In the genomic region with DNA sequence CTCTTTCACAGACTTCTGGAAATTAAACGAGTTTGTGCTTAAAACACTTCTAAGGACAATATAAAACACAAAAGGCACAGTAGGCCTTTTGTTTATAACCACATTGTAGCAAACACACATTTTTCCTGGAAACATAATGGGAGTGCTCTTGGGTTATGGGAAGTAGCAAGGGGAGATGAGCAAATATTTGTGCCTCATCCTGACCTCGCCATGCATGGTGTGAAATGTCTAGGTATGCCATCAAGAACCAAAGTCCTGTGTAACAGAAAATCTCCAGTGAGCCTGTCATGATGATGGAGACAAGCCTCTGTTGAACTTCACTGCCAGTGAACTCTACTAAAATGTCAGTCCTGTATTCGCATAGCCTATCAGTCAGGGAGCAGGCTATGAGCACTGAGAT, we compare ENCODE assay signal across 28 cellular contexts.
"Had no signal": no experiment of that assay in that cellular context is flagged by ENCODE, and none has a peak within 500 bp of the region (broad histone marks: within the 10 kb centered on the region; RNA-seq: fewer than 3 reads in every experiment).

No MANE protein-coding gene starts in this region.

- H3K4me3 Mint-ChIP-seq: naive B cell; naive thymus-derived CD8-positive, alpha-beta T cell; natural killer cell treated with Interleukin-12 subunit alpha and Interleukin-12 subunit beta and Interleukin-15 and Interleukin-18, amount 100 ng/mL, for 72 hours; neural progenitor cell; stimulated activated effector memory CD8-positive, alpha-beta T cell treated with anti-CD3 and anti-CD28 coated beads, Interleukin-12 subunit alpha, Interleukin-12 subunit beta, amount 100 ng/mL, for 72 hours; stimulated activated naive B cell treated with anti-CD40 and anti-IgM and Interleukin-4, amounts not matched to agents 10 μg/mL and 1 μg/mL and 100 μg/mL, for 72 hours; stimulated activated naive CD8-positive, alpha-beta T cell treated with anti-CD3 and anti-CD28 coated beads, Interleukin-15, Interleukin-2, amounts not matched to agents 100 ng/mL and 50 ng/mL, for 24 hours; type B pancreatic cell had no signal

- H3K4me1 ChIP-seq: parathyroid adenoma, psoas muscle, spleen, thyroid gland had no signal

- H3K4me1 Mint-ChIP-seq: naive B cell; naive thymus-derived CD8-positive, alpha-beta T cell; stimulated activated effector memory CD8-positive, alpha-beta T cell treated with anti-CD3 and anti-CD28 coated beads, Interleukin-12 subunit alpha, Interleukin-12 subunit beta, amount 100 ng/mL, for 72 hours; stimulated activated naive B cell treated with anti-CD40 and anti-IgM and Interleukin-4, amounts not matched to agents 10 μg/mL and 1 μg/mL and 100 μg/mL, for 72 hours had no signal

- H3K36me3 Mint-ChIP-seq: naive B cell; naive thymus-derived CD8-positive, alpha-beta T cell; natural killer cell treated with Interleukin-12 subunit alpha and Interleukin-12 subunit beta and Interleukin-15 and Interleukin-18, amount 100 ng/mL, for 72 hours; neural progenitor cell; stimulated activated effector memory CD8-positive, alpha-beta T cell treated with anti-CD3 and anti-CD28 coated beads, Interleukin-12 subunit alpha, Interleukin-12 subunit beta, amount 100 ng/mL, for 72 hours; stimulated activated naive B cell treated with anti-CD40 and anti-IgM and Interleukin-4, amounts not matched to agents 10 μg/mL and 1 μg/mL and 100 μg/mL, for 72 hours; type B pancreatic cell had no signal

- H3K27ac ChIP-seq: neural progenitor cell, ovary, parathyroid adenoma, psoas muscle, skin epidermis, spleen, stomach, thyroid gland, upper lobe of right lung had no signal

- H3K4me3 ChIP-seq: neural progenitor cell, ovary, psoas muscle, skin epidermis, smooth muscle cell, spleen, stomach, thoracic aorta, thyroid gland, transverse colon, upper lobe of right lung had no signal

- H3K36me3 ChIP-seq: neural progenitor cell, ovary, spleen, stomach, thoracic aorta, thyroid gland, transverse colon, upper lobe of right lung had no signal

- DNase-seq: naive B cell; naive thymus-derived CD8-positive, alpha-beta T cell; occipital lobe; ovary; posterior cingulate gyrus; psoas muscle; right cardiac atrium; spleen; stimulated activated CD4-positive, alpha-beta T cell treated with anti-CD3 and anti-CD28 coated beads, Interleukin-12 subunit alpha, Interleukin-12 subunit beta, amount 100 ng/mL, for 4 hours; stimulated activated CD4-positive, alpha-beta T cell treated with anti-CD3 and anti-CD28 coated beads, Interleukin-1b, Interleukin-23, amount 100 ng/mL, for 48 hours; stimulated activated CD4-positive, alpha-beta T cell treated with anti-CD3 and anti-CD28 coated beads, Interleukin-4, amount 100 ng/mL, for 1 hour; stimulated activated naive B cell treated with anti-CD40 and anti-IgM and Interleukin-4, amounts not matched to agents 10 μg/mL and 1 μg/mL and 100 μg/mL, for 72 hours; stimulated activated naive CD4-positive, alpha-beta T cell treated with Interleukin-2 at 50 U/mL for 16 hours; stomach; thyroid gland; transverse colon; upper lobe of right lung had no signal

- H3K27me3 ChIP-seq: neural progenitor cell, ovary, spleen, stomach, thyroid gland, transverse colon, upper lobe of right lung had no signal

- H3K9me3 ChIP-seq: ovary, psoas muscle, stomach, thoracic aorta, thyroid gland, transverse colon, upper lobe of right lung had no signal

- H3K9me3 Mint-ChIP-seq: natural killer cell treated with Interleukin-12 subunit alpha and Interleukin-12 subunit beta and Interleukin-15 and Interleukin-18, amount 100 ng/mL, for 72 hours; stimulated activated effector memory CD8-positive, alpha-beta T cell treated with anti-CD3 and anti-CD28 coated beads, Interleukin-12 subunit alpha, Interleukin-12 subunit beta, amount 100 ng/mL, for 72 hours; stimulated activated naive B cell treated with anti-CD40 and anti-IgM and Interleukin-4, amounts not matched to agents 10 μg/mL and 1 μg/mL and 100 μg/mL, for 72 hours; type B pancreatic cell had no signal

- H3K9ac ChIP-seq: neural progenitor cell, parathyroid adenoma had no signal

- H3K27me3 Mint-ChIP-seq: naive B cell; natural killer cell treated with Interleukin-12 subunit alpha and Interleukin-12 subunit beta and Interleukin-15 and Interleukin-18, amount 100 ng/mL, for 72 hours; stimulated activated naive B cell treated with anti-CD40 and anti-IgM and Interleukin-4, amounts not matched to agents 10 μg/mL and 1 μg/mL and 100 μg/mL, for 72 hours; stimulated activated naive CD8-positive, alpha-beta T cell treated with anti-CD3 and anti-CD28 coated beads, Interleukin-15, Interleukin-2, amounts not matched to agents 100 ng/mL and 50 ng/mL, for 24 hours had no signal

- ATAC-seq: naive thymus-derived CD8-positive, alpha-beta T cell; natural killer cell treated with Interleukin-12 subunit alpha and Interleukin-12 subunit beta and Interleukin-15 and Interleukin-18, amount 100 ng/mL, for 72 hours; psoas muscle; right cardiac atrium; sciatic nerve; stimulated activated effector memory CD8-positive, alpha-beta T cell treated with anti-CD3 and anti-CD28 coated beads, Interleukin-12 subunit alpha, Interleukin-12 subunit beta, amount 100 ng/mL, for 72 hours; stimulated activated naive B cell treated with anti-CD40 and anti-IgM and Interleukin-4, amounts not matched to agents 10 μg/mL and 1 μg/mL and 100 μg/mL, for 72 hours; upper lobe of right lung had no signal

- H3K27ac Mint-ChIP-seq: naive B cell; naive thymus-derived CD8-positive, alpha-beta T cell; natural killer cell treated with Interleukin-12 subunit alpha and Interleukin-12 subunit beta and Interleukin-15 and Interleukin-18, amount 100 ng/mL, for 72 hours; neural progenitor cell; progenitor cell of endocrine pancreas; stimulated activated effector memory CD8-positive, alpha-beta T cell treated with anti-CD3 and anti-CD28 coated beads, Interleukin-12 subunit alpha, Interleukin-12 subunit beta, amount 100 ng/mL, for 72 hours; stimulated activated naive B cell treated with anti-CD40 and anti-IgM and Interleukin-4, amounts not matched to agents 10 μg/mL and 1 μg/mL and 100 μg/mL, for 72 hours; stimulated activated naive CD8-positive, alpha-beta T cell treated with anti-CD3 and anti-CD28 coated beads, Interleukin-15, Interleukin-2, amounts not matched to agents 100 ng/mL and 50 ng/mL, for 24 hours; type B pancreatic cell had no signal
